8 cellular contexts compared by ENCODE assay signal in the genomic region with DNA sequence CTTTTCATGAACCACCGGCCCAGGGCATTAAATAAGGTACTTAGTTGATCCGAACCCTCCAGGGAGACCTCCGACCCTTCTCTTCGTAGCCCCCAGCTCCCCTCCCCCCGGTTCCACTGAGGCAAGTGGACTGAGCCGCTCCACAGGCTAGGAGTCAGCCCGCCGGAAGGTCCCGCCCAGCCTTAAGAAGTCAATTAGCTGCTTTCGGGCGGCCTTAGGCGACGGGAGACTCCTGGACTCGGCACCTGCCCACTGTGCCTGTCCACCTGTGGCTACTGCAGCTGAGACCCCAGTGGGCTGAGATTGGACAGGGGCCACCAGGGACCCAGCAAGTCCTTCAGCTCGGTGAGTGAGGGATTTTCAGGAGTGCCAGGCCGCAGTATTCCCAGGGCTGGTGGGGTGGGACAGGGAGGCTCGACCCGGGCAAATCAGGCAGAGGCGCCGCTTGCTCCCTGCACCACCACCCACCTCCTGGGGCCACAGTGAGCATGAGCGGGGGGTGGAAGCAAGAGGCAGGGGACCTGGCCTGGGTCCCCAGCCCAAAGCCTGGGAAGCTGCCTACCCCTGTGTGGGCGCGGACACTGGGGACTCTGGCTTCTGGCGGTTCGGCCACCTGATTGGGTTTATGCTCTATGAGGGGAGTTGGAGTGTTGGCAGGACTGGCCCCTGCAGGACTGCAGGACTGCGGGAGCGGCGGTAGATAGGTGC. TPM values are rescaled to one million over a fixed set of nuclear protein-coding genes. Genes with fewer than 3 reads are reported as not detected.
"Had no signal": no experiment of that assay in that cellular context is flagged by ENCODE, and none has a peak within 500 bp of the region (broad histone marks: within the 10 kb centered on the region; RNA-seq: fewer than 3 reads in every experiment).

No MANE protein-coding gene starts in this region.

- FAIRE-seq: HepG2 had no signal

- H2AFZ ChIP-seq: GM23338 had no signal

- DNase-seq: H9, HCEC 1CT, KBM-7 had no signal

- H3K4me2 ChIP-seq: GM23338 had no signal

- H3K4me3 ChIP-seq: GM23338 had no signal

RNA-seq across cellular contexts. Expression of gene SPATA31E1, which starts 39.6 kb away (rescaled TPM):
- total RNA-seq: GM23338, H4, HepG2, HT1080 had no signal
- polyA plus RNA-seq: HepG2, IgD-negative memory B cell had no signal
